8 cellular contexts compared by ENCODE assay signal in the genomic region with DNA sequence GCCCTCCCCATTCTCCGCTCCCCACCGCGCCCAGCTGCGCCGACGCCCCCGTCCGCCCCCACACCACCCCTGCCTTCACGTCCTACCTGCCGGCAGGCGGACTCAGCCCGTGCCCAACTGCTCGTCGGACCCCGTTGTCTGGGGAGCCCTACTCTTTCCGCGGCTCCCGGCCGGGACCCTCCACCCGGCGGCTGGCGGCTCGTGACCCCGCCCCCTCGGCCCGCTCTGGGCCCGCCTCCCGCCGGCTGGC. TPM values are rescaled to one million over a fixed set of nuclear protein-coding genes. Genes with fewer than 3 reads are reported as not detected.
A peak's percentile ranks its signal among the peaks of the same experiment; 100 is the strongest.
DNase-seq lines count a peak whose midpoint lies in the region; ATAC-seq and TF ChIP-seq lines count a peak whose summit lies in the region.

A gene (minus strand): TSS at position 209 of the 250 bp plus-strand sequence. CDS start 9,899 bp downstream, outside the sequence.

- peak within 1 kb of the TSS; percentile 94 for H3K14ac ChIP-seq in trophoblast cell (ENCODE audit: low read length)

- DNase-seq in RPMI7951 (ENCODE audit: low read depth) = no peak
- no peak for DNase-seq in esophagus muscularis mucosa (ENCODE audit: extremely low spot score)
- DNase-seq in trophoblast cell = no peak
- DNase-seq in EL = no peak
- no peak for DNase-seq in activated CD4-positive, alpha-beta T cell treated with anti-CD3 and anti-CD28 coated beads, Interleukin-2, amount 50 U/mL, for 4 hours

- peak within 1 kb of the TSS; percentile 64 for H3K4ac ChIP-seq in trophoblast cell (ENCODE audit: low read depth, low read length)

- peak within 1 kb of the TSS; percentile 92 for H4K8ac ChIP-seq in trophoblast cell (ENCODE audit: low read depth, low read length)

- peaks cover 5% of the 10 kb centered on the region for H3K79me2 ChIP-seq in trophoblast cell (ENCODE audit: control insufficient read depth, insufficient read depth, low read length, poor library complexity)

- no peaks in the 10 kb centered on the region for H3K9me3 ChIP-seq in esophagus muscularis mucosa
- H3K9me3 ChIP-seq in trophoblast cell (ENCODE audit: insufficient read depth, low read depth, low read length) = no peaks in the 10 kb centered on the region

- H3K23ac ChIP-seq in trophoblast cell (ENCODE audit: low read length) = no peak within 1 kb of the TSS

- peak within 1 kb of the TSS; percentile 71 for H3K4me3 ChIP-seq in GM08714 (ENCODE audit: low read length)
- H3K4me3 ChIP-seq in esophagus muscularis mucosa = peak within 1 kb of the TSS; percentile 76 to 86 (median 81)
- H3K4me3 ChIP-seq in trophoblast cell (ENCODE audit: low read depth, low read length) = peak within 1 kb of the TSS; percentile 88

- no peak within 1 kb of the TSS for H2AK5ac ChIP-seq in trophoblast cell (ENCODE audit: low read length)

- H3K9ac ChIP-seq in trophoblast cell (ENCODE audit: low read length) = peak within 1 kb of the TSS; percentile 94

- H3K4me1 ChIP-seq in esophagus muscularis mucosa (peaks cover 13 to 53% (median 37%) of the 10 kb centered on the region in 4 donors), trophoblast cell (ENCODE audit: control insufficient read depth in 1 of 2, insufficient read depth in 2 of 2, low read length in 2 of 2) (peaks cover 6 to 9% of the 10 kb centered on the region in 2 experiments)

- peak within 1 kb of the TSS; percentile 17 for H2BK12ac ChIP-seq in trophoblast cell (ENCODE audit: low read length)

- WGBS in esophagus muscularis mucosa = 0% methylated on average over 13 of the region's 29 CpGs
- WGBS in trophoblast cell (ENCODE audit: extremely low coverage, insufficient coverage, insufficient read length) = no CpG with 5 or more reads among the region's 29 CpGs

- H2BK120ac ChIP-seq in trophoblast cell (ENCODE audit: insufficient read depth, low read length, poor library complexity) = peak within 1 kb of the TSS; percentile 33

- H3K18ac ChIP-seq in trophoblast cell (ENCODE audit: low read length) = peak within 1 kb of the TSS; percentile 83

- no peaks in the 10 kb centered on the region for H3K27me3 ChIP-seq in esophagus muscularis mucosa
- no peaks in the 10 kb centered on the region for H3K27me3 ChIP-seq in trophoblast cell (ENCODE audit: insufficient read depth, low read length)

- H4K91ac ChIP-seq in trophoblast cell (ENCODE audit: low read depth, low read length) = peak within 1 kb of the TSS; percentile 74

- intact Hi-C loops in esophagus muscularis mucosa (cut with DNase I) = no loop called here

- peaks cover 16% of the 10 kb centered on the region for H3K79me1 ChIP-seq in trophoblast cell (ENCODE audit: low read length)

- TF ChIP-seq EP300 in esophagus muscularis mucosa (IDR thresholded peaks at IDR 0.05) = no peak

- H3K27ac ChIP-seq in esophagus muscularis mucosa (replicated peaks in 1 of 4) (peak within 1 kb of the TSS; percentile 96 to 98 (median 96)), trophoblast cell (ENCODE audit: low read depth, low read length) (peak within 1 kb of the TSS; percentile 74)

- no peak for TF ChIP-seq POLR2A in esophagus muscularis mucosa (IDR thresholded peaks at IDR 0.05; ENCODE audit: low read depth)

- peak within 1 kb of the TSS; percentile 70 for H3K4me2 ChIP-seq in trophoblast cell (ENCODE audit: low read length)

- no peak for TF ChIP-seq CTCF in esophagus muscularis mucosa (IDR thresholded peaks at IDR 0.05)

- ATAC-seq in HG03442 (IDR thresholded peaks at IDR 0.05; ENCODE audit: unreplicated experiment) (no peak), HG02763 (IDR thresholded peaks at IDR 0.05; ENCODE audit: unreplicated experiment) (no peak)

- H4K12ac ChIP-seq in trophoblast cell (ENCODE audit: low read depth, low read length) = peak within 1 kb of the TSS; percentile 80

- H2BK5ac ChIP-seq in trophoblast cell (ENCODE audit: low read depth, low read length, poor library complexity) = peak within 1 kb of the TSS; percentile 44

- H3K36me3 ChIP-seq in esophagus muscularis mucosa = no peaks in the 10 kb centered on the region
- no peaks in the 10 kb centered on the region for H3K36me3 ChIP-seq in trophoblast cell (ENCODE audit: control insufficient read depth in 1 of 2, insufficient read depth in 2 of 2, low read length in 2 of 2)

- H2AFZ ChIP-seq in trophoblast cell (ENCODE audit: insufficient read depth, low read length, poor library complexity) = peak within 1 kb of the TSS; percentile 82

RNA-seq across cellular contexts. Expression of the gene that starts here (rescaled TPM):
- 9.0 and 10.1 TPM in 2 replicates for total RNA-seq in RPMI7951 (2014; rRNA removed; shearing (Covaris generic))
- 10 to 100 TPM; 18.4 to 27.1 (median 20.5) TPM for total RNA-seq in esophagus muscularis mucosa
- polyA plus RNA-seq in trophoblast cell (2013) = 4.9 and 5.2 TPM in 2 replicates
